Comparison of ENCODE assay signal across 9 cellular contexts in genomic region chr12:8145754-8146415, GRCh38. TPM values are rescaled to one million over a fixed set of nuclear protein-coding genes. Genes with fewer than 3 reads are reported as not detected.
DNase-seq lines count a peak whose midpoint lies in the region; ATAC-seq and TF ChIP-seq lines count a peak whose summit lies in the region.
"Had no signal": no experiment of that assay in that cellular context is flagged by ENCODE, and none has a peak within 500 bp of the region (broad histone marks: within the 10 kb centered on the region; RNA-seq: fewer than 3 reads in every experiment).

No MANE protein-coding gene starts in this region.

- peak overlapping the region; percentile 66 for H3K27ac ChIP-seq in AG04450 (ENCODE audit: low read depth, low read length)
- no peak overlapping the region for H3K27ac ChIP-seq in muscle layer of duodenum (ENCODE audit: low read length)

- H3K4me1 ChIP-seq in muscle layer of duodenum (ENCODE audit: control insufficient read depth in 1 of 2, insufficient read depth in 2 of 2, low read length in 2 of 2), result peaks cover 0 to 5% of the 10 kb centered on the region in 2 donors

- no peaks in the 10 kb centered on the region for H3K9me3 ChIP-seq in AG04450 (ENCODE audit: control insufficient read depth, insufficient read depth, low read length)
- no peaks in the 10 kb centered on the region for H3K9me3 ChIP-seq in muscle layer of duodenum (ENCODE audit: control insufficient read depth in 1 of 2, low read length in 2 of 2)

- POLR2A ChIA-PET in AG04450 (lab: Yijun Ruan, JAX), result no interaction called here

- TF ChIP-seq CTCF in AG04450 (IDR thresholded peaks at IDR 0.05; ENCODE audit: low read depth, low read length), result no peak
- TF ChIP-seq CTCF in fibroblast of mammary gland (conservative IDR thresholded peaks at IDR 0.05; ENCODE audit: control insufficient read depth, insufficient read depth, low read depth, low read length), result no peak

- no peak for ATAC-seq in GM21447 (IDR thresholded peaks at IDR 0.05; ENCODE audit: unreplicated experiment)

- H3K4me3 ChIP-seq in AG04450 (ENCODE audit: low read depth, low read length) (peak overlapping the region; percentile 21), fibroblast of mammary gland (ENCODE audit: control insufficient read depth, low read depth, low read length) (peak overlapping the region; percentile 9), muscle layer of duodenum (ENCODE audit: low read depth in 1 of 2, low read length in 2 of 2) (peak overlapping the region; percentile 30 to 44)

- DNase-seq in AG04450 (ENCODE audit: low read depth, low spot score) (peak; percentile 37), NCI-H526 treated with DMSO at 0.1 percent for 48 hours (lab: John Stamatoyannopoulos, UW) (peak; percentile 89), fibroblast of mammary gland (ENCODE audit: low read depth) (peak; percentile 83), D341Med (ENCODE audit: low spot score) (no peak), NCI-H1092 (lab: John Stamatoyannopoulos, UW) (no peak), SIG-M5 treated with dmso at 0.1 percent for 504 hours (lab: John Stamatoyannopoulos, UW; ENCODE audit: unreplicated experiment) (no peak)
- DNase-seq: stimulated activated CD4-positive, alpha-beta T cell treated with anti-CD3 and anti-CD28 coated beads, Interleukin-12 subunit alpha, Interleukin-12 subunit beta, amount 100 ng/mL, for 4 hours had no signal

- H3K27me3 ChIP-seq in AG04450 (ENCODE audit: control insufficient read depth, insufficient read depth, low read length) (no peaks in the 10 kb centered on the region), muscle layer of duodenum (ENCODE audit: low read depth, low read length) (no peaks in the 10 kb centered on the region)

- CTCF ChIA-PET in AG04450 (lab: Charles Lee), result no interaction called here

- H3K36me3 ChIP-seq in muscle layer of duodenum (ENCODE audit: control insufficient read depth in 1 of 2, insufficient read depth in 2 of 2, low read length in 2 of 2), result no peaks in the 10 kb centered on the region

RNA-seq across cellular contexts. Expression of gene ZNF705A, which starts 10.9 kb away (rescaled TPM):
- not detected in 2 replicates for polyA plus RNA-seq in AG04450 (2011; rRNA removed)
- polyA minus RNA-seq in AG04450 (2011; rRNA and poly(A)+ RNA removed), result not detected in 2 replicates

RNA-seq across cellular contexts. Expression of gene CLEC4A, which starts 22.5 kb away (rescaled TPM):
- polyA plus RNA-seq in AG04450 (2011; rRNA removed), result 0.19 and 0.24 TPM in 2 replicates
- polyA minus RNA-seq in AG04450 (2011; rRNA and poly(A)+ RNA removed), result 0.43 TPM in 1 of 2 replicates, not detected in the other

Comparison
In these comparisons a context has a peak if more than half of its experiments do, and no peak if none do; other contexts are left out.
1. DNase-seq: peak in AG04450 (single experiment), NCI-H526 treated with DMSO at 0.1 percent for 48 hours (single experiment) and fibroblast of mammary gland (single experiment); none in D341Med (single experiment), NCI-H1092 (single experiment) and SIG-M5 treated with dmso at 0.1 percent for 504 hours (single experiment).
2. Peak in every context shown above with its lines, with median percentiles within 50 percentile points of each other: H3K4me3 ChIP-seq.